ENCODE assay signal across 19 cellular contexts in genomic region chr2:15127251-15127650, GRCh38.
"Had no signal": no experiment of that assay in that cellular context is flagged by ENCODE, and none has a peak within 500 bp of the region (broad histone marks: within the 10 kb centered on the region; RNA-seq: fewer than 3 reads in every experiment).

No MANE protein-coding gene starts in this region.

- DNase-seq: activated CD4-positive, alpha-beta T cell treated with anti-CD3 and anti-CD28 coated beads, Interleukin-2, amount 10 ng/mL, durations not matched to agents 24 days and 14 days; activated CD8-positive, alpha-beta T cell treated with anti-CD3 and anti-CD28 coated beads, Interleukin-2, amount 10 ng/mL, durations not matched to agents 7 days and 5 days; activated gamma-delta T cell treated with Interleukin-2 at 50 U/mL for 16 hours; anterior cingulate cortex; body of pancreas; effector CD4-positive, alpha-beta T cell; foreskin keratinocyte; glutamatergic neuron; immature natural killer cell; left ventricle myocardium inferior; naive thymus-derived CD8-positive, alpha-beta T cell; nucleus accumbens; right lobe of liver; stimulated activated CD4-positive, alpha-beta T cell treated with anti-CD3 and anti-CD28 coated beads, Interleukin-2, amount 100 ng/mL, for 24 hours; T-helper 17 cell; transverse colon had no signal

- H3K4me3 Mint-ChIP-seq: activated CD4-positive, alpha-beta T cell treated with anti-CD3 and anti-CD28 coated beads, Interleukin-2, amount 10 ng/mL, durations not matched to agents 24 days and 14 days; activated CD8-positive, alpha-beta T cell treated with anti-CD3 and anti-CD28 coated beads, Interleukin-2, amount 10 ng/mL, durations not matched to agents 7 days and 5 days; activated naive CD4-positive, alpha-beta T cell treated with anti-CD3 and anti-CD28 coated beads, Interleukin-2, amount 50 U/mL, for 24 hours; immature natural killer cell; mesothelial cell of epicardium; naive thymus-derived CD8-positive, alpha-beta T cell; stimulated activated effector memory CD8-positive, alpha-beta T cell treated with anti-CD3 and anti-CD28 coated beads, Interleukin-12 subunit alpha, Interleukin-12 subunit beta, amount 100 ng/mL, for 72 hours; T-helper 17 cell had no signal

- H3K27me3 Mint-ChIP-seq: activated CD4-positive, alpha-beta T cell treated with anti-CD3 and anti-CD28 coated beads, Interleukin-2, amount 10 ng/mL, durations not matched to agents 24 days and 14 days; activated naive CD4-positive, alpha-beta T cell treated with anti-CD3 and anti-CD28 coated beads, Interleukin-2, amount 50 U/mL, for 24 hours; T-helper 17 cell had no signal

- H3K36me3 Mint-ChIP-seq: immature natural killer cell; mesothelial cell of epicardium; stimulated activated effector memory CD8-positive, alpha-beta T cell treated with anti-CD3 and anti-CD28 coated beads, Interleukin-12 subunit alpha, Interleukin-12 subunit beta, amount 100 ng/mL, for 72 hours had no signal

- H3K4me1 Mint-ChIP-seq: activated CD4-positive, alpha-beta T cell treated with anti-CD3 and anti-CD28 coated beads, Interleukin-2, amount 10 ng/mL, durations not matched to agents 24 days and 14 days; activated naive CD4-positive, alpha-beta T cell treated with anti-CD3 and anti-CD28 coated beads, Interleukin-2, amount 50 U/mL, for 24 hours; immature natural killer cell; naive thymus-derived CD8-positive, alpha-beta T cell; stimulated activated effector memory CD8-positive, alpha-beta T cell treated with anti-CD3 and anti-CD28 coated beads, Interleukin-12 subunit alpha, Interleukin-12 subunit beta, amount 100 ng/mL, for 72 hours; T-helper 17 cell had no signal

- H3K27ac Mint-ChIP-seq: activated CD4-positive, alpha-beta T cell treated with anti-CD3 and anti-CD28 coated beads, Interleukin-2, amount 10 ng/mL, durations not matched to agents 24 days and 14 days; activated CD8-positive, alpha-beta T cell treated with anti-CD3 and anti-CD28 coated beads, Interleukin-2, amount 10 ng/mL, durations not matched to agents 7 days and 5 days; activated naive CD4-positive, alpha-beta T cell treated with anti-CD3 and anti-CD28 coated beads, Interleukin-2, amount 50 U/mL, for 24 hours; immature natural killer cell; mesothelial cell of epicardium; naive thymus-derived CD8-positive, alpha-beta T cell; stimulated activated effector memory CD8-positive, alpha-beta T cell treated with anti-CD3 and anti-CD28 coated beads, Interleukin-12 subunit alpha, Interleukin-12 subunit beta, amount 100 ng/mL, for 72 hours; T-helper 17 cell had no signal

- H3K9me3 Mint-ChIP-seq: activated naive CD4-positive, alpha-beta T cell treated with anti-CD3 and anti-CD28 coated beads, Interleukin-2, amount 50 U/mL, for 24 hours; stimulated activated effector memory CD8-positive, alpha-beta T cell treated with anti-CD3 and anti-CD28 coated beads, Interleukin-12 subunit alpha, Interleukin-12 subunit beta, amount 100 ng/mL, for 72 hours had no signal
